8 cellular contexts compared by ENCODE assay signal in the genomic region with DNA sequence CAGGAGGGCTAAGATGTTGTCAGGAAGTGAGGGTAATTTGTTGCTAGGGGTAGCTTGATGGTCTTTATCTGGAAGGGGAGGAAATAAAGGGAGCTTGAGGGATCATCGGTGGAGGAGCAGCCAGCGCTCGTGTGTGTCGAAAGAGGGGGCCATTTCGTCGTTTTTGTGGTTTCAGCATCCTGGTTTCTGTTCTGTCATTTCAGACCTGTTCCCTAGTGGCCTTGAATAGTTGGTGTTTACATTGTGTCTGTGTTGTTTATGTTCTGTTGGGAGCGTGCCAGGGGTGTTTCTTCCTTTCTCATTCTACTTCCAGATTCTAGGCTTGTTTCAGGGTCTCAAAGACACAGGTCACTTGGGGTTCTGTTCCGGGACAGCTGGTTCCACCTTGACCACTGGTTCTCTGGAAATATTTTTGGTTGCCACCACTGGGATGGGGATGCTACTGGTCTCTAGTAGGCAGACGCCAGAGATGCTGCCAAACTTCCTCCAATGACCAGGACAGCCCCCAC.
DNase-seq lines count a peak whose midpoint lies in the region; ATAC-seq and TF ChIP-seq lines count a peak whose summit lies in the region.

No MANE protein-coding gene starts in this region.

- H3K9ac ChIP-seq in fibroblast of lung (ENCODE audit: insufficient read depth, low read length) = no peak overlapping the region

- TF ChIP-seq CTCF in fibroblast of lung (conservative IDR thresholded peaks at IDR 0.05 in 1 of 2, IDR thresholded peaks at IDR 0.05 in 1 of 2; ENCODE audit: low read depth in 1 of 2, low read length in 2 of 2) (peak in 1 of 2 donors; percentile 53), testis (IDR thresholded peaks at IDR 0.05) (no peak), uterus (IDR thresholded peaks at IDR 0.05) (peak in 1 of 4 experiments; percentile 26), coronary artery (IDR thresholded peaks at IDR 0.05) (no peak)

- WGBS in testis, 2 donors = 54 to 66% methylated on average over 9 of the region's 9 CpGs

- H3K79me2 ChIP-seq in fibroblast of lung (ENCODE audit: control insufficient read depth, insufficient read depth, low read length) = no peaks in the 10 kb centered on the region

- H3K4me3 ChIP-seq in fibroblast of lung (replicated peaks in 1 of 4; ENCODE audit: control extremely low read depth in 1 of 4, insufficient read depth in 1 of 4, low read depth in 3 of 4, low read length in 4 of 4) = no peak overlapping the region
- no peak overlapping the region for H3K4me3 ChIP-seq in testis
- H3K4me3 ChIP-seq in uterus = no peak overlapping the region
- no peak overlapping the region for H3K4me3 ChIP-seq in coronary artery

- H3K9me3 ChIP-seq in fibroblast of lung (ENCODE audit: control insufficient read depth, insufficient read depth, low read depth, low read length) = no peaks in the 10 kb centered on the region
- H3K9me3 ChIP-seq in testis = no peaks in the 10 kb centered on the region
- no peaks in the 10 kb centered on the region for H3K9me3 ChIP-seq in uterus

- no peak for TF ChIP-seq POLR2A in testis (IDR thresholded peaks at IDR 0.05)
- no peak for TF ChIP-seq POLR2A in uterus (IDR thresholded peaks at IDR 0.05)

- peak overlapping the region; percentile 62 for H3K4me2 ChIP-seq in fibroblast of lung (ENCODE audit: extremely low read depth, insufficient read depth, low read length)

- intact Hi-C loops in testis (cut with DNase I; ENCODE audit: low total_unique reads) (no loop called here), uterus (cut with DNase I; ENCODE audit: low total_unique reads) (no loop called here)

- ATAC-seq in GM21576 (IDR thresholded peaks at IDR 0.05; ENCODE audit: unreplicated experiment) = peak; percentile 75

- H3K4me1 ChIP-seq in fibroblast of lung (ENCODE audit: control insufficient read depth, extremely low read depth, insufficient read depth, low read length) = peaks cover 8% of the 10 kb centered on the region
- no peaks in the 10 kb centered on the region for H3K4me1 ChIP-seq in testis
- no peaks in the 10 kb centered on the region for H3K4me1 ChIP-seq in uterus

- no peaks in the 10 kb centered on the region for H3K27me3 ChIP-seq in fibroblast of lung (ENCODE audit: control insufficient read depth, insufficient read depth, low read length)
- no peaks in the 10 kb centered on the region for H3K27me3 ChIP-seq in testis
- H3K27me3 ChIP-seq in uterus = no peaks in the 10 kb centered on the region

- H3K36me3 ChIP-seq in fibroblast of lung (ENCODE audit: control insufficient read depth, insufficient read depth, low read length) = no peaks in the 10 kb centered on the region
- no peaks in the 10 kb centered on the region for H3K36me3 ChIP-seq in testis (ENCODE audit: low read depth, missing control alignments)
- H3K36me3 ChIP-seq in uterus = no peaks in the 10 kb centered on the region

- no peaks in the 10 kb centered on the region for H4K20me1 ChIP-seq in fibroblast of lung (ENCODE audit: control insufficient read depth, extremely low read depth, insufficient read depth, low read length)

- H3K27ac ChIP-seq in fibroblast of lung (ENCODE audit: insufficient read depth, low read length) (no peak overlapping the region), testis (no peak overlapping the region), uterus (peak overlapping the region in 1 of 2 donors; percentile 17), coronary artery (no peak overlapping the region)

- DNase-seq in CD1c-positive myeloid dendritic cell (ENCODE audit: extremely low spot score) (peak; percentile 90), NCI-H345 (lab: John Stamatoyannopoulos, UW) (peak; percentile 80), fibroblast of lung (ENCODE audit: low read depth in 2 of 2) (peak; percentile 20 to 84), testis (peak; percentile 40), uterus (no peak), coronary artery (ENCODE audit: low spot score) (no peak), cerebellum (ENCODE audit: low spot score) (no peak)

- H2AFZ ChIP-seq in fibroblast of lung (ENCODE audit: low read length) = no peak overlapping the region

Comparison
In these comparisons a context has a peak if more than half of its experiments do, and no peak if none do; other contexts are left out.
1. DNase-seq: peak in CD1c-positive myeloid dendritic cell (single experiment), NCI-H345 (single experiment), fibroblast of lung (2 of 2) and testis (single experiment); none in uterus (0 of 2), coronary artery (single experiment) and cerebellum (single experiment).